In the genomic region with DNA sequence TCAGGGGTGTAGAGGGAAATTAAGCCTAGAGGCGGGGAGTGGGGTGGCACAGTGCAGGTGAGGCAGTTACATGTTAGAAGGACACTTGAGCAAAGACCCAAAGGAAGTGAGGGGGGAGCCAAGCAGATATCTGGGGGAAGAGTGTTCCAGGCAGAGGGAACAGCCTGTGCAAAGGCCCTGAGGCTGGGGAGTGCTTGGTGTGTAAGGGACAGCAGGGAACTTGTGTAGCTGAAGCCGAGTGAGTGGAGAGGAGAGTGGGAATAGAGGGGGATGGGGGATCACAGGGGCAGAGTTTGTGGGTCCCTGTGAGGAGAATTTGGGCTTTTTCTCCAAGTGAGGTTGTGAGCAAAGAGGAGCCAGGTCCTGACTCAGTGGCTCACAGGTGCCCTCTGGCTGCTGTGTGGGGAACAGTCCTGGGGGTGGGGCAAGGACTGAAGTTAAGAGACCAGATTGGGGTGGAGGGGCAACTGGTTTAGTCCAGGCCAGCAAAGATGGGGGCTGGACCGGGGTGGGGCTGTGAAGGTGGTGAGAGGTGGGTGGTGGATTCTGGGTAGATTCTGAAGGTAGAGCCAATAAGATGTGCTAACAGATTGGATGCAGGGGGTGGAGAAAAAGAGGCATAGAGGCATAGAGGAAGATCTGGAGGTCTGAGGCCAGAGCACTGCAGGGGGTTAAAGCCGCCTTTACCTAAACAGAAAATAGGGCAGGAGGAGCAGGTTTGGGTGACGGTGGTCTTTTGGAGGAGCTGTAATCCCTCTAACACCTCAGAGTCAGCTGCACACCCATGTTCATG, we compare ENCODE assay signal across 8 cellular contexts.
DNase-seq lines count a peak whose midpoint lies in the region; ATAC-seq lines count a peak whose summit lies in the region.

No MANE protein-coding gene starts in this region.

- H3K27ac Mint-ChIP-seq in activated T-cell treated with anti-CD3 and anti-CD28 coated beads, Interleukin-2, amount 50 U/mL, for 24 hours, result no peak overlapping the region

- H3K36me3 Mint-ChIP-seq in activated T-cell treated with anti-CD3 and anti-CD28 coated beads, Interleukin-2, amount 50 U/mL, for 24 hours (ENCODE audit: low read depth), result no peaks in the 10 kb centered on the region

- no peaks in the 10 kb centered on the region for H3K9me3 ChIP-seq in NT2/D1 (ENCODE audit: insufficient read depth, low read length)

- peak; percentile 36 for DNase-seq in NK-92 treated with Interleukin-12 subunit alpha and Interleukin-12 subunit beta, amount 100 ng/mL, for 24 hours (lab: John Stamatoyannopoulos, UW)
- no peak for DNase-seq in NK-92 (lab: John Stamatoyannopoulos, UW; ENCODE audit: unreplicated experiment)
- DNase-seq in NT2/D1 (ENCODE audit: low read depth, low spot score), result peak; percentile 50
- DNase-seq in activated T-cell treated with anti-CD3 and anti-CD28 coated beads, Interleukin-2, amount 50 U/mL, for 24 hours, result peak; percentile 62
- DNase-seq in germinal center (ENCODE audit: low spot score), result peak; percentile 23
- DNase-seq in smooth muscle cell of the brain vasculature (ENCODE audit: low read depth, low spot score), result peak; percentile 12
- DNase-seq in NCI-H748 treated with DMSO at 0.1 percent for 48 hours (lab: John Stamatoyannopoulos, UW), result no peak

- H3K4me1 ChIP-seq in NT2/D1 (ENCODE audit: insufficient read depth, insufficient read length), result no peaks in the 10 kb centered on the region

- no peak overlapping the region for H3K4me3 Mint-ChIP-seq in activated T-cell treated with anti-CD3 and anti-CD28 coated beads, Interleukin-2, amount 50 U/mL, for 24 hours

- H3K4me3 ChIP-seq in NT2/D1 (ENCODE audit: insufficient read length, low read depth), result no peak overlapping the region

- H3K9ac ChIP-seq in NT2/D1 (ENCODE audit: insufficient read length, low read depth), result no peak overlapping the region

- peaks cover 4% of the 10 kb centered on the region for H3K9me3 Mint-ChIP-seq in activated T-cell treated with anti-CD3 and anti-CD28 coated beads, Interleukin-2, amount 50 U/mL, for 24 hours

- H3K27me3 Mint-ChIP-seq in activated T-cell treated with anti-CD3 and anti-CD28 coated beads, Interleukin-2, amount 50 U/mL, for 24 hours, result peaks cover 31% of the 10 kb centered on the region

- H3K4me1 Mint-ChIP-seq in activated T-cell treated with anti-CD3 and anti-CD28 coated beads, Interleukin-2, amount 50 U/mL, for 24 hours (ENCODE audit: low read depth), result no peaks in the 10 kb centered on the region

- ATAC-seq in HG03432 (IDR thresholded peaks at IDR 0.05; ENCODE audit: unreplicated experiment), result no peak

- H3K27me3 ChIP-seq in NT2/D1 (ENCODE audit: insufficient read depth, insufficient read length), result no peaks in the 10 kb centered on the region

- no peaks in the 10 kb centered on the region for H3K36me3 ChIP-seq in NT2/D1 (ENCODE audit: insufficient read depth, insufficient read length, low read length)

Comparison
In these comparisons a context has a peak if more than half of its experiments do, and no peak if none do; other contexts are left out.
1. DNase-seq: peak in NK-92 treated with Interleukin-12 subunit alpha and Interleukin-12 subunit beta, amount 100 ng/mL, for 24 hours (single experiment), NT2/D1 (single experiment), activated T-cell treated with anti-CD3 and anti-CD28 coated beads, Interleukin-2, amount 50 U/mL, for 24 hours (single experiment), germinal center (single experiment) and smooth muscle cell of the brain vasculature (single experiment); none in NK-92 (single experiment) and NCI-H748 treated with DMSO at 0.1 percent for 48 hours (single experiment).